Comparison of ENCODE assay signal across 8 cellular contexts in genomic region chr17:13031718-13032350, GRCh38. TPM values are rescaled to one million over a fixed set of nuclear protein-coding genes. Genes with fewer than 3 reads are reported as not detected.
DNase-seq lines count a peak whose midpoint lies in the region; ATAC-seq and TF ChIP-seq lines count a peak whose summit lies in the region.

No MANE protein-coding gene starts in this region.

- no peaks in the 10 kb centered on the region for H3K36me3 ChIP-seq in BJ (ENCODE audit: control insufficient read depth, insufficient read depth, low read length)

- no peak overlapping the region for H3K4me3 ChIP-seq in BJ (ENCODE audit: low read depth, low read length)

- H3K27me3 ChIP-seq in BJ (ENCODE audit: control insufficient read depth, insufficient read depth, low read length): no peaks in the 10 kb centered on the region

- POLR2A ChIA-PET in BJ (lab: Charles Lee): interaction anchor here (1.3 kb wide), 1 partner anchor 13 kb away, joined by 4 read pairs; the partner anchor contains the start of gene ELAC2

- peak; percentile 84 for TF ChIP-seq CTCF in BJ (IDR thresholded peaks at IDR 0.05; ENCODE audit: insufficient read depth, low read depth, low read length)

- peak; percentile 84 for ATAC-seq in GM18868 (IDR thresholded peaks at IDR 0.05; ENCODE audit: unreplicated experiment)
- peak; percentile 85 for ATAC-seq in HG03354 (IDR thresholded peaks at IDR 0.05; ENCODE audit: poor library complexity, severe bottlenecking, unreplicated experiment)

- DNase-seq in BJ (ENCODE audit: low read depth) (no peak), SHP77 treated with DMSO at 0.1 percent for 48 hours (lab: John Stamatoyannopoulos, UW) (peak; percentile 5), amniotic epithelial cell (ENCODE audit: low read depth) (peak; percentile 23), inferior parietal cortex (ENCODE audit: extremely low spot score) (peak; percentile 49), NCI-H187 (lab: John Stamatoyannopoulos, UW) (no peak)
- DNase-seq in stimulated activated CD4-positive, alpha-beta T cell treated with anti-CD3 and anti-CD28 coated beads, Interleukin-4, amount 100 ng/mL, for 24 hours: peak; percentile 60

- CTCF ChIA-PET in BJ (lab: Yijun Ruan, JAX): interaction anchor here (0.7 to 5.1 kb wide), 15 partner anchors 8 to 851 kb away, joined by 3 to 68 read pairs (median 4); partner anchors contain the start of gene ELAC2

RNA-seq across cellular contexts. Expression of gene ELAC2, which starts 14.0 kb away (rescaled TPM):
- polyA plus RNA-seq in BJ (2011; rRNA removed): 48.4 and 71.0 TPM in 2 replicates
- polyA minus RNA-seq in BJ (2011; rRNA and poly(A)+ RNA removed): 61.9 and 120 TPM in 2 replicates

Comparison
In these comparisons a context has a peak if more than half of its experiments do, and no peak if none do; other contexts are left out.
1. DNase-seq: peak in SHP77 treated with DMSO at 0.1 percent for 48 hours (single experiment), amniotic epithelial cell (single experiment), inferior parietal cortex (single experiment) and stimulated activated CD4-positive, alpha-beta T cell treated with anti-CD3 and anti-CD28 coated beads, Interleukin-4, amount 100 ng/mL, for 24 hours (single experiment); none in BJ (single experiment) and NCI-H187 (0 of 2).